Comparison of ENCODE assay signal across 19 cellular contexts in genomic region chr2:226725096-226725495, GRCh38.
A peak's percentile ranks its signal among the peaks of the same experiment; 100 is the strongest.
DNase-seq lines count a peak whose midpoint lies in the region; ATAC-seq and TF ChIP-seq lines count a peak whose summit lies in the region.
"Had no signal": no experiment of that assay in that cellular context is flagged by ENCODE, and none has a peak within 500 bp of the region (broad histone marks: within the 10 kb centered on the region; RNA-seq: fewer than 3 reads in every experiment).

No MANE protein-coding gene starts in this region.

- intact Hi-C loops in Calu3 (cut with micrococcal nuclease; ENCODE audit: unreplicated experiment): no loop called here
- intact Hi-C loops in gastrocnemius medialis (cut with DNase I; ENCODE audit: low total_unique reads): loop anchor here (10.0 kb wide), 1 partner anchor 400 kb away; no protein-coding TSS in a partner anchor

- 81 to 87% methylated on average over 5 of the region's 6 CpGs for WGBS in mesodermal cell (ENCODE audit: insufficient coverage in 2 of 2), 2 experiments

- H3K27me3 ChIP-seq in fibroblast of lung (ENCODE audit: control insufficient read depth, insufficient read depth, low read length) (no peaks in the 10 kb centered on the region), gastrocnemius medialis (no peaks in the 10 kb centered on the region), SJCRH30 (no peaks in the 10 kb centered on the region)
- H3K27me3 ChIP-seq: cardiac muscle cell, ovary, tibial artery had no signal

- peak overlapping the region; percentile 73 for H3K27ac ChIP-seq in fibroblast of lung (ENCODE audit: insufficient read depth, low read length)
- H3K27ac ChIP-seq in mesodermal cell (ENCODE audit: low read depth, low read length, severe bottlenecking): peak overlapping the region; percentile 84
- H3K27ac ChIP-seq in gastrocnemius medialis: peak overlapping the region in 3 of 4 donors; percentile 5 to 35 (median 34)
- no peak overlapping the region for H3K27ac ChIP-seq in SJCRH30
- H3K27ac ChIP-seq: A549, cardiac muscle cell, ovary, tibial artery had no signal

- peak overlapping the region in 1 of 4 experiments; percentile 1 for H3K4me3 ChIP-seq in fibroblast of lung (replicated peaks in 1 of 4; ENCODE audit: control extremely low read depth in 1 of 4, insufficient read depth in 1 of 4, low read depth in 3 of 4, low read length in 4 of 4)
- H3K4me3 ChIP-seq in mesodermal cell (ENCODE audit: extremely low read depth, insufficient read depth, low read length, poor library complexity, severe bottlenecking): no peak overlapping the region
- H3K4me3 ChIP-seq in gastrocnemius medialis: peak overlapping the region in 2 of 4 donors; percentile 11 to 15
- H3K4me3 ChIP-seq in SJCRH30: no peak overlapping the region
- H3K4me3 ChIP-seq: A549, cardiac muscle cell, mucosa of descending colon, ovary, tibial artery had no signal

- no peaks in the 10 kb centered on the region for H3K79me2 ChIP-seq in fibroblast of lung (ENCODE audit: control insufficient read depth, insufficient read depth, low read length)

- peak; percentile 77 to 79 for ATAC-seq in gastrocnemius medialis
- no peak for ATAC-seq in HG03175 (IDR thresholded peaks at IDR 0.05; ENCODE audit: unreplicated experiment)
- ATAC-seq in GM21619 (IDR thresholded peaks at IDR 0.05; ENCODE audit: unreplicated experiment): no peak
- ATAC-seq: A549 had no signal

- H3K4me1 Mint-ChIP-seq in Calu3 (ENCODE audit: low read depth, unreplicated experiment): peaks cover 22% of the 10 kb centered on the region
- H3K4me1 Mint-ChIP-seq: CD14-positive monocyte had no signal

- no peaks in the 10 kb centered on the region for H3K9me3 ChIP-seq in fibroblast of lung (ENCODE audit: control insufficient read depth, insufficient read depth, low read depth, low read length)
- H3K9me3 ChIP-seq in mesodermal cell (ENCODE audit: control insufficient read depth, low read length): no peaks in the 10 kb centered on the region
- H3K9me3 ChIP-seq in gastrocnemius medialis: no peaks in the 10 kb centered on the region
- no peaks in the 10 kb centered on the region for H3K9me3 ChIP-seq in SJCRH30 (replicated peaks)
- H3K9me3 ChIP-seq: A549, mucosa of descending colon, ovary, tibial artery had no signal

- H2AFZ ChIP-seq in fibroblast of lung (ENCODE audit: low read length): no peak overlapping the region

- CTCF ChIA-PET in Calu3 (lab: Charles Lee): interaction anchor here (0.8 kb wide), 1 partner anchor 68 kb away, joined by 3 read pairs; no protein-coding TSS in a partner anchor

- no TSS peak for BruUV-seq in Calu3 (replicated peaks; lab: Mats Ljungman, UMichigan)

- H4K20me1 ChIP-seq in fibroblast of lung (ENCODE audit: control insufficient read depth, extremely low read depth, insufficient read depth, low read length): no peaks in the 10 kb centered on the region

- H3K9ac ChIP-seq in fibroblast of lung (ENCODE audit: insufficient read depth, low read length): no peak overlapping the region

- no peaks in the 10 kb centered on the region for H3K27me3 Mint-ChIP-seq in Calu3 (ENCODE audit: unreplicated experiment)

- DNase-seq in Calu3 (no peak), fibroblast of lung (ENCODE audit: low read depth in 2 of 2) (no peak), gastrocnemius medialis (peak; percentile 51 to 72), SJCRH30 (no peak), H4 (ENCODE audit: low spot score) (no peak)
- DNase-seq: mucosa of descending colon, NCI-H1105, NCI-H2171, NCI-H526 treated with DMSO at 0.1 percent for 48 hours, OCI-M1, ovary, T-helper 9 cell, tibial artery had no signal

- in situ Hi-C loops in gastrocnemius medialis (cut with MboI; ENCODE audit: low sequenced_read_pairs in 4 of 4): no loop called here

- peak overlapping the region; percentile 64 for H3K4me3 Mint-ChIP-seq in Calu3 (ENCODE audit: low read depth, unreplicated experiment)
- H3K4me3 Mint-ChIP-seq: CD14-positive monocyte had no signal

- no peak for TF ChIP-seq CTCF in Calu3 (IDR thresholded peaks at IDR 0.05; ENCODE audit: unreplicated experiment)
- TF ChIP-seq CTCF in fibroblast of lung (conservative IDR thresholded peaks at IDR 0.05 in 1 of 2, IDR thresholded peaks at IDR 0.05 in 1 of 2; ENCODE audit: low read depth in 1 of 2, low read length in 2 of 2): no peak
- TF ChIP-seq CTCF in gastrocnemius medialis (IDR thresholded peaks at IDR 0.05 in 4 of 5, conservative IDR thresholded peaks at IDR 0.05 in 1 of 5): no peak

- H3K36me3 ChIP-seq in fibroblast of lung (ENCODE audit: control insufficient read depth, insufficient read depth, low read length) (no peaks in the 10 kb centered on the region), mesodermal cell (ENCODE audit: control insufficient read depth, insufficient read depth, low read length) (no peaks in the 10 kb centered on the region), gastrocnemius medialis (no peaks in the 10 kb centered on the region), SJCRH30 (no peaks in the 10 kb centered on the region)
- H3K36me3 ChIP-seq: cardiac muscle cell, ovary, tibial artery had no signal

- H3K4me2 ChIP-seq in fibroblast of lung (ENCODE audit: extremely low read depth, insufficient read depth, low read length): peak overlapping the region; percentile 34
- H3K4me2 ChIP-seq: A549 had no signal

- TF ChIP-seq POLR2A in gastrocnemius medialis (IDR thresholded peaks at IDR 0.05): no peak

- no peaks in the 10 kb centered on the region for H3K9me3 Mint-ChIP-seq in Calu3 (ENCODE audit: low read depth, unreplicated experiment)

- H3K36me3 Mint-ChIP-seq in Calu3 (ENCODE audit: insufficient read depth, unreplicated experiment): peaks cover 7% of the 10 kb centered on the region
- H3K36me3 Mint-ChIP-seq: CD14-positive monocyte had no signal

- peak overlapping the region; percentile 67 for H3K27ac Mint-ChIP-seq in Calu3 (ENCODE audit: unreplicated experiment)
- H3K27ac Mint-ChIP-seq: CD14-positive monocyte had no signal

- H3K4me1 ChIP-seq in fibroblast of lung (ENCODE audit: control insufficient read depth, extremely low read depth, insufficient read depth, low read length): peaks cover 10% of the 10 kb centered on the region
- peaks cover 25% of the 10 kb centered on the region for H3K4me1 ChIP-seq in mesodermal cell (ENCODE audit: control insufficient read depth, insufficient read depth, low read length, poor library complexity, severe bottlenecking)
- peaks cover 15 to 30% of the 10 kb centered on the region in 2 donors for H3K4me1 ChIP-seq in gastrocnemius medialis
- H3K4me1 ChIP-seq in SJCRH30: peaks cover 26% of the 10 kb centered on the region

Comparison
In these comparisons a context has a peak if more than half of its experiments do, and no peak if none do; other contexts are left out.
1. DNase-seq: peak in gastrocnemius medialis (2 of 2); none in Calu3 (single experiment), fibroblast of lung (0 of 2), SJCRH30 (0 of 2) and H4 (single experiment).
2. ATAC-seq: peak in gastrocnemius medialis (2 of 2); none in HG03175 (single experiment) and GM21619 (single experiment).